ENCODE assay signal across 16 cellular contexts in the genomic region with DNA sequence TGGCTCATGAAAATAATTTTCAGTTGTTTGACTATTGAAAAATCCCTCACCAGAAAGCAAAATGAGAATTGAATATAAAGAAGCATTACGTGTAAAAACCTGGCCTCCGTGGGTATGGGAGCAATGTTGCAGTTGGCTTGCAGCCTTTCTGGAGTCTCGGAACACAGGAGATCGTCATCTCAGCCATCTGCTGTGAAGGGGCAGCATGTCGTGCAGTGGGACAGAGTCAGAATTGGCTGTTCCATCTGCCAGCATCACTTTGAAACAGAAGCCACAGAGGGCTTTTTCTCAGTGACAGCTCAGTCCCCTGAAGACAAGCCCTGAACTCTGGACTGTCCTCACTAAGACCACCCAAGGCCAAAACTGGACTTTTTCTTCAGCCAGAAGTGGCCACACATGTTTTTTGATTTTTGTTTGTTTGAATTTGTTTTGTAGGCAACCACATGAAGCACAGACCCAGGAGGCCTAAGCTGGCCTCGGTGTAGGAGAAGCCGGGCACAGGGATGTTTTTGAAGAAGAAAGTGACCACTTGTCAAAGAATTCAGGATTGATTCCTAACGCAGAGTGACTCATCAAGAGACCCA.
DNase-seq lines count a peak whose midpoint lies in the region; ATAC-seq and TF ChIP-seq lines count a peak whose summit lies in the region.
"Had no signal": no experiment of that assay in that cellular context is flagged by ENCODE, and none has a peak within 500 bp of the region (broad histone marks: within the 10 kb centered on the region; RNA-seq: fewer than 3 reads in every experiment).

No MANE protein-coding gene starts in this region.

- no peaks in the 10 kb centered on the region for H3K79me2 ChIP-seq in neural progenitor cell (ENCODE audit: low read depth)

- H3K4me3 ChIP-seq in WERI-Rb-1 (ENCODE audit: low read depth, low read length), result peak overlapping the region; percentile 25
- H3K4me3 ChIP-seq in neural progenitor cell, result no peak overlapping the region
- no peak overlapping the region for H3K4me3 ChIP-seq in body of pancreas

- H4K20me1 ChIP-seq in neural progenitor cell (ENCODE audit: low read depth), result no peaks in the 10 kb centered on the region

- H3K27me3 ChIP-seq in WERI-Rb-1 (ENCODE audit: insufficient read depth, low read depth, severe bottlenecking), result no peaks in the 10 kb centered on the region
- H3K27me3 ChIP-seq in neural progenitor cell, result no peaks in the 10 kb centered on the region
- no peaks in the 10 kb centered on the region for H3K27me3 ChIP-seq in body of pancreas

- 87 to 88% methylated on average over 8 of the region's 8 CpGs for WGBS in body of pancreas, 2 donors

- no peak overlapping the region for H3K4me2 ChIP-seq in neural progenitor cell

- DNase-seq in ELR (ENCODE audit: low read depth) (peak; percentile 7), NCI-H2171 (lab: John Stamatoyannopoulos, UW) (peak; percentile 67), WERI-Rb-1 (peak; percentile 72), neural progenitor cell (ENCODE audit: low spot score) (no peak), GM19240 (ENCODE audit: insufficient read length, low spot score) (no peak), putamen (ENCODE audit: low spot score) (no peak), body of pancreas (no peak), NCI-H345 (lab: John Stamatoyannopoulos, UW) (no peak)
- DNase-seq: ACHN; CD4-positive, alpha-beta memory T cell; HCEC 1CT; KG1; NCI-H1092; NCI-H187 treated with DMSO at 0.1 percent for 48 hours had no signal

- TF ChIP-seq POLR2A in body of pancreas (IDR thresholded peaks at IDR 0.05), result no peak

- no peaks in the 10 kb centered on the region for H3K36me3 ChIP-seq in WERI-Rb-1
- H3K36me3 ChIP-seq in neural progenitor cell, result no peaks in the 10 kb centered on the region
- H3K36me3 ChIP-seq in body of pancreas (replicated peaks in 1 of 2; ENCODE audit: insufficient read depth in 1 of 2, low read depth in 2 of 2), result no peaks in the 10 kb centered on the region

- no peak for TF ChIP-seq CTCF in WERI-Rb-1 (IDR thresholded peaks at IDR 0.05; ENCODE audit: low read depth, low read length)
- no peak for TF ChIP-seq CTCF in neural progenitor cell (IDR thresholded peaks at IDR 0.05)
- TF ChIP-seq CTCF in body of pancreas (IDR thresholded peaks at IDR 0.05), result no peak

- H3K36me3 Mint-ChIP-seq in neural progenitor cell, result no peaks in the 10 kb centered on the region
- H3K36me3 Mint-ChIP-seq: CD4-positive, alpha-beta memory T cell had no signal

- no peak overlapping the region for H3K4me3 Mint-ChIP-seq in neural progenitor cell
- H3K4me3 Mint-ChIP-seq: B cell; CD4-positive, alpha-beta memory T cell had no signal

- H3K27ac Mint-ChIP-seq in neural progenitor cell, result no peak overlapping the region
- H3K27ac Mint-ChIP-seq: B cell; CD4-positive, alpha-beta memory T cell had no signal

- peak overlapping the region; percentile 58 for H2AFZ ChIP-seq in neural progenitor cell (replicated peaks)

- H3K27ac ChIP-seq in WERI-Rb-1 (peak overlapping the region; percentile 57), neural progenitor cell (no peak overlapping the region), body of pancreas (no peak overlapping the region)

- H3K9me3 ChIP-seq in WERI-Rb-1 (ENCODE audit: severe bottlenecking) (no peaks in the 10 kb centered on the region), neural progenitor cell (ENCODE audit: low read depth) (no peaks in the 10 kb centered on the region), body of pancreas (no peaks in the 10 kb centered on the region)

- H3K9ac ChIP-seq in neural progenitor cell, result no peak overlapping the region

- intact Hi-C loops in body of pancreas (cut with DNase I), result no loop called here

- H3K4me1 ChIP-seq in neural progenitor cell, result peaks cover 4% of the 10 kb centered on the region
- H3K4me1 ChIP-seq in body of pancreas, result no peaks in the 10 kb centered on the region

- H3K9me3 Mint-ChIP-seq in neural progenitor cell, result no peaks in the 10 kb centered on the region
- H3K9me3 Mint-ChIP-seq: CD4-positive, alpha-beta memory T cell had no signal

- peaks cover 4% of the 10 kb centered on the region for H3K4me1 Mint-ChIP-seq in neural progenitor cell

- ATAC-seq in body of pancreas, result no peak
- ATAC-seq: Right ventricle myocardium inferior had no signal

- H3F3A ChIP-seq in neural progenitor cell (ENCODE audit: low read depth), result no peaks in the 10 kb centered on the region

- H3K27me3 Mint-ChIP-seq in neural progenitor cell (ENCODE audit: insufficient read depth, low read depth), result peaks cover 4% of the 10 kb centered on the region
- H3K27me3 Mint-ChIP-seq: B cell; CD4-positive, alpha-beta memory T cell had no signal

Comparison
In these comparisons a context has a peak if more than half of its experiments do, and no peak if none do; other contexts are left out.
1. DNase-seq: peak in ELR (single experiment), NCI-H2171 (single experiment) and WERI-Rb-1 (single experiment); none in neural progenitor cell (single experiment), GM19240 (single experiment), putamen (single experiment), body of pancreas (0 of 4) and NCI-H345 (single experiment).